In genomic region chr20:63519765-63520593, GRCh38 we compare ENCODE assay signal across 1 cellular context.
TF ChIP-seq lines count a peak whose summit lies in the region.

No MANE protein-coding gene starts in this region.

TF ChIP-seq in HEK293, 187 proteins besides CTCF, POLR2A, EP300 and RAD21 (continued from another document):
- TF ChIP-seq PRDM2 (tag by site-specific recombination; IDR thresholded peaks at IDR 0.05; ENCODE audit: borderline replicate concordance), result no peak
- TF ChIP-seq SP2 (tag by site-specific recombination; IDR thresholded peaks at IDR 0.05), result peak; percentile 77
- no peak for TF ChIP-seq ZNF529 (tag by site-specific recombination; IDR thresholded peaks at IDR 0.05; ENCODE audit: insufficient replicate concordance)
- peak; percentile 79 for TF ChIP-seq ZIC2 (tag by site-specific recombination; IDR thresholded peaks at IDR 0.05)
- TF ChIP-seq KLF7 (tag by site-specific recombination; IDR thresholded peaks at IDR 0.05; ENCODE audit: borderline replicate concordance), result peak; percentile 44; the same call in 1 of the 2 replicates
- no peak for TF ChIP-seq TSHZ1 (tag by site-specific recombination; IDR thresholded peaks at IDR 0.05; ENCODE audit: borderline replicate concordance)
- peak; percentile 80; the same call in 1 of the 2 replicates for TF ChIP-seq ZNF561 (tag by site-specific recombination; IDR thresholded peaks at IDR 0.05; ENCODE audit: borderline replicate concordance)
- TF ChIP-seq SP7 (tag by site-specific recombination; IDR thresholded peaks at IDR 0.05), result peak; percentile 54
- TF ChIP-seq ZNF302 (tag by site-specific recombination; IDR thresholded peaks at IDR 0.05; ENCODE audit: low read depth), result no peak
- no peak for TF ChIP-seq ZBTB44 (tag by site-specific recombination; IDR thresholded peaks at IDR 0.05)
- no peak for TF ChIP-seq ZSCAN5A (tag by site-specific recombination; IDR thresholded peaks at IDR 0.05)
- TF ChIP-seq ZNF518A (tag by site-specific recombination; conservative IDR thresholded peaks at IDR 0.05; ENCODE audit: low read depth), result no peak
- no peak for TF ChIP-seq RBAK (tag by site-specific recombination; IDR thresholded peaks at IDR 0.05)
- no peak for TF ChIP-seq ZNF350 (tag by site-specific recombination; IDR thresholded peaks at IDR 0.05)
- peak; percentile 80 for TF ChIP-seq WT1 (tag by site-specific recombination; IDR thresholded peaks at IDR 0.05)
- TF ChIP-seq ZNF629 (tag by site-specific recombination; IDR thresholded peaks at IDR 0.05), result no peak
- no peak for TF ChIP-seq BCL11B (tag by site-specific recombination; IDR thresholded peaks at IDR 0.05; ENCODE audit: low read depth)
- TF ChIP-seq ZNF530 (tag by site-specific recombination; IDR thresholded peaks at IDR 0.05; ENCODE audit: low read depth), result no peak
- no peak for TF ChIP-seq ZNF747 (tag by site-specific recombination; IDR thresholded peaks at IDR 0.05)
- no peak; the same call in none of the 2 replicates for TF ChIP-seq ZNF423 (tag by site-specific recombination; IDR thresholded peaks at IDR 0.05)
- no peak for TF ChIP-seq ZNF112 (tag by site-specific recombination; IDR thresholded peaks at IDR 0.05)
- TF ChIP-seq ZNF132 (tag by site-specific recombination; IDR thresholded peaks at IDR 0.05; ENCODE audit: borderline replicate concordance), result no peak
- peak; percentile 100 for TF ChIP-seq ZBTB8A (tag by site-specific recombination; IDR thresholded peaks at IDR 0.05)
- no peak for TF ChIP-seq YY1 (tag by site-specific recombination; IDR thresholded peaks at IDR 0.05)
- no peak for TF ChIP-seq ZNF138 (tag by site-specific recombination; IDR thresholded peaks at IDR 0.05; ENCODE audit: borderline replicate concordance)
- peak; percentile 95 for TF ChIP-seq ZNF692 (tag by site-specific recombination; IDR thresholded peaks at IDR 0.05)
- no peak for TF ChIP-seq ZNF513 (tag by site-specific recombination; IDR thresholded peaks at IDR 0.05)
